ENCODE assay signal across 17 cellular contexts in genomic region chr3:171616798-171617197, GRCh38.
DNase-seq lines count a peak whose midpoint lies in the region; ATAC-seq and TF ChIP-seq lines count a peak whose summit lies in the region.
"Had no signal": no experiment of that assay in that cellular context is flagged by ENCODE, and none has a peak within 500 bp of the region (broad histone marks: within the 10 kb centered on the region; RNA-seq: fewer than 3 reads in every experiment).

No MANE protein-coding gene starts in this region.

- no peak for TF ChIP-seq CTCF in breast epithelium (IDR thresholded peaks at IDR 0.05)
- TF ChIP-seq CTCF in MCF 10A (IDR thresholded peaks at IDR 0.05; ENCODE audit: unreplicated experiment): no peak
- no peak for TF ChIP-seq CTCF in body of pancreas (IDR thresholded peaks at IDR 0.05)
- TF ChIP-seq CTCF in neural progenitor cell (IDR thresholded peaks at IDR 0.05): no peak
- TF ChIP-seq CTCF in uterus (IDR thresholded peaks at IDR 0.05): no peak
- no peak for TF ChIP-seq CTCF in ovary (IDR thresholded peaks at IDR 0.05)

- no peaks in the 10 kb centered on the region for H3K79me2 ChIP-seq in neural progenitor cell (ENCODE audit: low read depth)

- peaks cover 10% of the 10 kb centered on the region for H3K36me3 Mint-ChIP-seq in MCF 10A (ENCODE audit: insufficient read depth, unreplicated experiment)
- peaks cover 3% of the 10 kb centered on the region for H3K36me3 Mint-ChIP-seq in neural progenitor cell
- H3K36me3 Mint-ChIP-seq: CD4-positive, alpha-beta memory T cell had no signal

- H3K9me3 ChIP-seq in breast epithelium (no peaks in the 10 kb centered on the region), body of pancreas (no peaks in the 10 kb centered on the region), neural progenitor cell (ENCODE audit: low read depth) (no peaks in the 10 kb centered on the region), uterus (no peaks in the 10 kb centered on the region), ovary (no peaks in the 10 kb centered on the region)
- H3K9me3 ChIP-seq: BLaER1 had no signal

- POLR2A ChIA-PET in MCF 10A (lab: Yijun Ruan, JAX): no interaction called here

- H3K4me1 ChIP-seq in breast epithelium: no peaks in the 10 kb centered on the region
- peaks cover 17% of the 10 kb centered on the region for H3K4me1 ChIP-seq in body of pancreas
- H3K4me1 ChIP-seq in neural progenitor cell: no peaks in the 10 kb centered on the region
- no peaks in the 10 kb centered on the region for H3K4me1 ChIP-seq in uterus
- H3K4me1 ChIP-seq in ovary (ENCODE audit: insufficient read depth): peaks cover 4% of the 10 kb centered on the region
- H3K4me1 ChIP-seq: BLaER1 had no signal

- CTCF ChIA-PET in MCF 10A (lab: Yijun Ruan, JAX): interaction anchor here (0.7 to 1.6 kb wide), 4 partner anchors 28 to 768 kb away, joined by 3 to 9 read pairs (median 3); no protein-coding TSS in a partner anchor

- peak; percentile 39 for ATAC-seq in body of pancreas
- ATAC-seq in HG02642 (IDR thresholded peaks at IDR 0.05; ENCODE audit: poor library complexity, unreplicated experiment): no peak
- ATAC-seq: GM12878, HCT116 had no signal

- H4K20me1 ChIP-seq in neural progenitor cell (ENCODE audit: low read depth): no peaks in the 10 kb centered on the region
- H4K20me1 ChIP-seq: BLaER1 had no signal

- H3K4me1 Mint-ChIP-seq in MCF 10A (ENCODE audit: insufficient read depth, unreplicated experiment) (peaks cover 11% of the 10 kb centered on the region), neural progenitor cell (peaks cover 32% of the 10 kb centered on the region)
- H3K4me1 Mint-ChIP-seq: CD14-positive monocyte; CD4-positive, alpha-beta memory T cell had no signal

- H3K27me3 Mint-ChIP-seq in MCF 10A (ENCODE audit: insufficient read depth, unreplicated experiment) (no peaks in the 10 kb centered on the region), neural progenitor cell (ENCODE audit: insufficient read depth, low read depth) (no peaks in the 10 kb centered on the region)

- BruUV-seq in MCF 10A (replicated peaks; lab: Mats Ljungman, UMichigan): no TSS peak

- H3K27me3 ChIP-seq in breast epithelium (no peaks in the 10 kb centered on the region), body of pancreas (no peaks in the 10 kb centered on the region), neural progenitor cell (no peaks in the 10 kb centered on the region), uterus (no peaks in the 10 kb centered on the region), H7 (ENCODE audit: control insufficient read depth, insufficient read depth, low read length) (no peaks in the 10 kb centered on the region), ovary (no peaks in the 10 kb centered on the region)
- H3K27me3 ChIP-seq: BLaER1 had no signal

- no peak for TF ChIP-seq POLR2A in breast epithelium (IDR thresholded peaks at IDR 0.05)
- TF ChIP-seq POLR2A in body of pancreas (IDR thresholded peaks at IDR 0.05): no peak
- no peak for TF ChIP-seq POLR2A in uterus (IDR thresholded peaks at IDR 0.05)
- TF ChIP-seq POLR2A in ovary (IDR thresholded peaks at IDR 0.05): no peak

- TF ChIP-seq EP300 in ovary (IDR thresholded peaks at IDR 0.05): no peak

- H3K4me2 ChIP-seq in neural progenitor cell: no peak overlapping the region
- H3K4me2 ChIP-seq: BLaER1 had no signal

- no peak overlapping the region for H3K9ac ChIP-seq in neural progenitor cell
- H3K9ac ChIP-seq: BLaER1, GM23248 had no signal

- 75 to 77% methylated on average over 4 of the region's 4 CpGs for WGBS in body of pancreas, 2 donors
- WGBS in ovary, 3 donors: 93 to 95% (median 94%) methylated on average over 4 of the region's 4 CpGs

- H3K9me3 Mint-ChIP-seq in MCF 10A (ENCODE audit: unreplicated experiment) (no peaks in the 10 kb centered on the region), neural progenitor cell (peaks cover 9% of the 10 kb centered on the region)
- H3K9me3 Mint-ChIP-seq: HFFc6 had no signal

- H3K36me3 ChIP-seq in breast epithelium (no peaks in the 10 kb centered on the region), body of pancreas (replicated peaks in 1 of 2; ENCODE audit: insufficient read depth in 1 of 2, low read depth in 2 of 2) (no peaks in the 10 kb centered on the region), neural progenitor cell (no peaks in the 10 kb centered on the region), uterus (no peaks in the 10 kb centered on the region), H7 (replicated peaks; ENCODE audit: control insufficient read depth, insufficient read depth, low read length) (no peaks in the 10 kb centered on the region), ovary (no peaks in the 10 kb centered on the region)
- H3K36me3 ChIP-seq: BLaER1 had no signal

- H3K4me3 ChIP-seq in breast epithelium (no peak overlapping the region), body of pancreas (no peak overlapping the region), neural progenitor cell (no peak overlapping the region), uterus (no peak overlapping the region), H7 (ENCODE audit: insufficient read depth, low read depth, low read length) (no peak overlapping the region), ovary (no peak overlapping the region)
- H3K4me3 ChIP-seq: BLaER1, GM12878, GM23248 had no signal

- H3K27ac Mint-ChIP-seq in MCF 10A (ENCODE audit: low read depth, unreplicated experiment): no peak overlapping the region
- no peak overlapping the region for H3K27ac Mint-ChIP-seq in neural progenitor cell
- H3K27ac Mint-ChIP-seq: CD14-positive monocyte; CD4-positive, alpha-beta memory T cell; HFFc6 had no signal

- DNase-seq in breast epithelium (ENCODE audit: low spot score in 2 of 2) (no peak), MCF 10A (ENCODE audit: unreplicated experiment) (no peak), body of pancreas (no peak), neural progenitor cell (ENCODE audit: low spot score) (no peak), uterus (no peak), H7 (no peak), ovary (no peak)
- DNase-seq: 8988T; CD4-positive, alpha-beta memory T cell; DMS79 treated with DMSO at 0.1 percent for 48 hours; GM23248; HFFc6 had no signal

- no peaks in the 10 kb centered on the region for H3F3A ChIP-seq in neural progenitor cell (ENCODE audit: low read depth)

- H2AFZ ChIP-seq in neural progenitor cell (replicated peaks): peak overlapping the region; percentile 31
- H2AFZ ChIP-seq: GM23248 had no signal

- H3K4me3 Mint-ChIP-seq in MCF 10A (ENCODE audit: unreplicated experiment) (no peak overlapping the region), neural progenitor cell (no peak overlapping the region)
- H3K4me3 Mint-ChIP-seq: CD14-positive monocyte; CD4-positive, alpha-beta memory T cell; HFFc6 had no signal

- intact Hi-C loops in breast epithelium (cut with DNase I; ENCODE audit: low total_unique reads): no loop called here
- intact Hi-C loops in MCF 10A (cut with micrococcal nuclease): no loop called here
- intact Hi-C loops in body of pancreas (cut with DNase I): no loop called here
- intact Hi-C loops in uterus (cut with DNase I; ENCODE audit: low total_unique reads): no loop called here
- intact Hi-C loops in ovary (cut with DNase I): no loop called here

- H3K27ac ChIP-seq in breast epithelium: peak overlapping the region; percentile 69 to 71
- peak overlapping the region in 2 of 4 donors; percentile 10 to 26 for H3K27ac ChIP-seq in body of pancreas
- H3K27ac ChIP-seq in neural progenitor cell: no peak overlapping the region
- peak overlapping the region; percentile 26 to 42 for H3K27ac ChIP-seq in uterus
- H3K27ac ChIP-seq in ovary: no peak overlapping the region
- H3K27ac ChIP-seq: BLaER1, GM23248 had no signal

Comparison
In these comparisons a context has a peak if more than half of its experiments do, and no peak if none do; other contexts are left out.
1. H3K27ac ChIP-seq: peak in breast epithelium (2 of 2) and uterus (2 of 2); none in neural progenitor cell (single experiment) and ovary (0 of 2).